ENCODE assay signal across 1 cellular context in the genomic region with DNA sequence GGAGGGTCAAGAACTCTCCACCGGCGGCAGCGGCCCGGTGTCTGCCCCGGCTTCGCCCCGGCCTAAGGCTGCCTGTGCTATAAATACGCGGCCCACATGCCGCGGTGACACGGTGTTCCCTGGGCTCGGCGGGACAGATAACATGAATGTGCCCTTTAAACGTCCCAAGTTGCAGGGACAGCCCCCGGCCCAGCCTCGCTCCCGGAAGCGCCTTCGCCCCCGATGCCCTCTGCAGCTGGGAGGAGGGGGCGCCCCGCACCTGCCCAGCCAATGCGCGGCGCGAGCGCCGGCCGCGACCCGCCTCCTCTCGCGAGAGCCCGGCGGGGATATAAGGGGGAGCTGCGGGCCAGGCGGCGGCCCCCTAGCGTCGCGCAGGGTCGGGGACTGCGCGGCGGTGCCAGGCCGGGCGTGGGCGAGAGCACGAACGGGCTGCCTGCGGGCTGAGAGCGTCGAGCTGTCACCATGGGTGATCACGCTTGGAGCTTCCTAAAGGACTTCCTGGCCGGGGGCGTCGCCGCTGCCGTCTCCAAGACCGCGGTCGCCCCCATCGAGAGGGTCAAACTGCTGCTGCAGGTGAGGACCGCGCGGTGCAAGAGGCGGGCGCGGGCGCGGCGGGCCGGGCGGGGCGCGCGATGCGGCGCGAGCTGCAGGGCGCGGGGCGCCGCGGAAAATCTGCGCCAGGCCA.
A peak's percentile ranks its signal among the peaks of the same experiment; 100 is the strongest.
TF ChIP-seq lines count a peak whose summit lies in the region.

Gene SLC25A4 (plus strand): TSS at position 356 of the 685 bp plus-strand sequence. CDS start 107 bp downstream, at position 463.

TF ChIP-seq in HEK293, 187 proteins besides CTCF, POLR2A, EP300 and RAD21 (continued from another document and continues in another):
- TF ChIP-seq PATZ1 (tag by site-specific recombination; IDR thresholded peaks at IDR 0.05) (peak; percentile 86), GFI1B (tag by site-specific recombination; IDR thresholded peaks at IDR 0.05) (no peak), PBX3 (CRISPR knock-in tag; IDR thresholded peaks at IDR 0.05) (peak; percentile 81), KLF8 (tag by site-specific recombination; IDR thresholded peaks at IDR 0.05) (0 out of 2 replicates have a peak, but pooled peaks have one; percentile 14), ZNF341 (tag by site-specific recombination; IDR thresholded peaks at IDR 0.05; ENCODE audit: low read depth) (peak; percentile 85), ZNF114 (tag by site-specific recombination; IDR thresholded peaks at IDR 0.05) (no peak), REST (tag by site-specific recombination; IDR thresholded peaks at IDR 0.05) (no peak), KLF10 (tag by site-specific recombination; IDR thresholded peaks at IDR 0.05) (peak; percentile 62; the same call in 1 of the 2 replicates), WT1 (tag by site-specific recombination; IDR thresholded peaks at IDR 0.05) (no peak), ZNF561 (tag by site-specific recombination; IDR thresholded peaks at IDR 0.05; ENCODE audit: borderline replicate concordance) (peak; percentile 85; the same call in 1 of the 2 replicates), ZNF112 (tag by site-specific recombination; IDR thresholded peaks at IDR 0.05) (no peak), BCL11B (tag by site-specific recombination; IDR thresholded peaks at IDR 0.05; ENCODE audit: low read depth) (peak; percentile 27; the same call in 1 of the 2 replicates), SP2 (tag by site-specific recombination; IDR thresholded peaks at IDR 0.05) (peak; percentile 62), OVOL3 (tag by site-specific recombination; IDR thresholded peaks at IDR 0.05) (no peak), ZNF76 (tag by site-specific recombination; IDR thresholded peaks at IDR 0.05; ENCODE audit: borderline replicate concordance, low read depth) (peak; percentile 35; the same call in 1 of the 2 replicates), ZNF449 (tag by site-specific recombination; IDR thresholded peaks at IDR 0.05) (0 out of 2 replicates have a peak, but pooled peaks have one; percentile 49), ZSCAN30 (tag by site-specific recombination; IDR thresholded peaks at IDR 0.05) (peak; percentile 57; the same call in 1 of the 2 replicates), ZNF174 (tag by site-specific recombination; IDR thresholded peaks at IDR 0.05) (peak; percentile 84; the same call in 1 of the 2 replicates), SETDB1 (IDR thresholded peaks at IDR 0.05; ENCODE audit: insufficient read length, low read length) (no peak), ZNF391 (tag by site-specific recombination; IDR thresholded peaks at IDR 0.05; ENCODE audit: borderline replicate concordance, low read depth) (no peak), KLF1 (tag by site-specific recombination; IDR thresholded peaks at IDR 0.05) (no peak), ZNF707 (tag by site-specific recombination; IDR thresholded peaks at IDR 0.05) (no peak), ZFP41 (tag by site-specific recombination; IDR thresholded peaks at IDR 0.05; ENCODE audit: borderline replicate concordance) (no peak), REPIN1 (tag by site-specific recombination; IDR thresholded peaks at IDR 0.05; ENCODE audit: low read depth) (no peak), ZEB2 (tag by site-specific recombination; IDR thresholded peaks at IDR 0.05) (peak; percentile 42; the same call in 1 of the 2 replicates), ZNF426 (tag by site-specific recombination; IDR thresholded peaks at IDR 0.05) (no peak), TCF7L2 (IDR thresholded peaks at IDR 0.05; ENCODE audit: borderline replicate concordance, low read depth, low read length) (no peak), ZBTB26 (tag by site-specific recombination; optimal IDR thresholded peaks at IDR 0.05) (peak; percentile 80), GLI4 (tag by site-specific recombination; IDR thresholded peaks at IDR 0.05) (no peak), RBAK (tag by site-specific recombination; IDR thresholded peaks at IDR 0.05) (no peak), ZXDB (tag by site-specific recombination; IDR thresholded peaks at IDR 0.05) (peak; percentile 75), ZNF692 (tag by site-specific recombination; IDR thresholded peaks at IDR 0.05) (0 out of 2 replicates have a peak, but pooled peaks have one; percentile 58), HIC1 (tag by site-specific recombination; IDR thresholded peaks at IDR 0.05) (peak; percentile 96)
- TF ChIP-seq, protein P1, sequence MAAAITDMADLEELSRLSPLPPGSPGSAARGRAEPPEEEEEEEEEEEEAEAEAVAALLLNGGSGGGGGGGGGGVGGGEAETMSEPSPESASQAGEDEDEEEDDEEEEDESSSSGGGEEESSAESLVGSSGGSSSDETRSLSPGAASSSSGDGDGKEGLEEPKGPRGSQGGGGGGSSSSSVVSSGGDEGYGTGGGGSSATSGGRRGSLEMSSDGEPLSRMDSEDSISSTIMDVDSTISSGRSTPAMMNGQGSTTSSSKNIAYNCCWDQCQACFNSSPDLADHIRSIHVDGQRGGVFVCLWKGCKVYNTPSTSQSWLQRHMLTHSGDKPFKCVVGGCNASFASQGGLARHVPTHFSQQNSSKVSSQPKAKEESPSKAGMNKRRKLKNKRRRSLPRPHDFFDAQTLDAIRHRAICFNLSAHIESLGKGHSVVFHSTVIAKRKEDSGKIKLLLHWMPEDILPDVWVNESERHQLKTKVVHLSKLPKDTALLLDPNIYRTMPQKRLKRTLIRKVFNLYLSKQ (tag by site-specific recombination; IDR thresholded peaks at IDR 0.05; ENCODE audit: borderline replicate concordance) = no peak
- TF ChIP-seq, protein P2, sequence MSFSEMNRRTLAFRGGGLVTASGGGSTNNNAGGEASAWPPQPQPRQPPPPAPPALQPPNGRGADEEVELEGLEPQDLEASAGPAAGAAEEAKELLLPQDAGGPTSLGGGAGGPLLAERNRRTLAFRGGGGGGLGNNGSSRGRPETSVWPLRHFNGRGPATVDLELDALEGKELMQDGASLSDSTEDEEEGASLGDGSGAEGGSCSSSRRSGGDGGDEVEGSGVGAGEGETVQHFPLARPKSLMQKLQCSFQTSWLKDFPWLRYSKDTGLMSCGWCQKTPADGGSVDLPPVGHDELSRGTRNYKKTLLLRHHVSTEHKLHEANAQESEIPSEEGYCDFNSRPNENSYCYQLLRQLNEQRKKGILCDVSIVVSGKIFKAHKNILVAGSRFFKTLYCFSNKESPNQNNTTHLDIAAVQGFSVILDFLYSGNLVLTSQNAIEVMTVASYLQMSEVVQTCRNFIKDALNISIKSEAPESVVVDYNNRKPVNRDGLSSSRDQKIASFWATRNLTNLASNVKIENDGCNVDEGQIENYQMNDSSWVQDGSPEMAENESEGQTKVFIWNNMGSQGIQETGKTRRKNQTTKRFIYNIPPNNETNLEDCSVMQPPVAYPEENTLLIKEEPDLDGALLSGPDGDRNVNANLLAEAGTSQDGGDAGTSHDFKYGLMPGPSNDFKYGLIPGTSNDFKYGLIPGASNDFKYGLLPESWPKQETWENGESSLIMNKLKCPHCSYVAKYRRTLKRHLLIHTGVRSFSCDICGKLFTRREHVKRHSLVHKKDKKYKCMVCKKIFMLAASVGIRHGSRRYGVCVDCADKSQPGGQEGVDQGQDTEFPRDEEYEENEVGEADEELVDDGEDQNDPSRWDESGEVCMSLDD (tag by site-specific recombination; IDR thresholded peaks at IDR 0.05) = peak; percentile 46; the same call in 1 of the 2 replicates
